Comparison of ENCODE assay signal across 21 cellular contexts in genomic region chr5:31783762-31784161, GRCh38.
"Had no signal": no experiment of that assay in that cellular context is flagged by ENCODE, and none has a peak within 500 bp of the region (broad histone marks: within the 10 kb centered on the region; RNA-seq: fewer than 3 reads in every experiment).

No MANE protein-coding gene starts in this region.

- H3K4me1 Mint-ChIP-seq: activated CD4-positive, alpha-beta memory T cell treated with anti-CD3 and anti-CD28 coated beads, Interleukin-2, amount 10 ng/mL, durations not matched to agents 7 days and 5 days; activated naive CD8-positive, alpha-beta T cell treated with anti-CD3 and anti-CD28 coated beads, Interleukin-2, amount 10 ng/mL, durations not matched to agents 7 days and 5 days; stimulated activated effector memory CD8-positive, alpha-beta T cell treated with anti-CD3 and anti-CD28 coated beads, Interleukin-12 subunit alpha, Interleukin-12 subunit beta, amount 100 ng/mL, for 72 hours; stimulated activated naive CD8-positive, alpha-beta T cell treated with anti-CD3 and anti-CD28 coated beads, Interleukin-15, amount 100 ng/mL, for 72 hours had no signal

- H3K27ac ChIP-seq: pancreas, tibial artery had no signal

- H3K9me3 ChIP-seq: gastrocnemius medialis, pancreas, tibial artery had no signal

- H3K9me3 Mint-ChIP-seq: activated B cell treated with CpG ODN at 0.5 μM for 24 hours; activated CD4-positive, alpha-beta memory T cell treated with anti-CD3 and anti-CD28 coated beads, Interleukin-2, amount 10 ng/mL, durations not matched to agents 7 days and 5 days; activated naive CD4-positive, alpha-beta T cell treated with anti-CD3 and anti-CD28 coated beads for 36 hours; activated naive CD8-positive, alpha-beta T cell treated with anti-CD3 and anti-CD28 coated beads, Interleukin-2, amount 10 ng/mL, durations not matched to agents 7 days and 5 days; activated T-cell treated with anti-CD3 and anti-CD28 coated beads, Interleukin-2, amount 50 U/mL, for 72 hours; natural killer cell; stimulated activated effector memory CD8-positive, alpha-beta T cell treated with anti-CD3 and anti-CD28 coated beads, Interleukin-12 subunit alpha, Interleukin-12 subunit beta, amount 100 ng/mL, for 72 hours; stimulated activated naive CD8-positive, alpha-beta T cell treated with anti-CD3 and anti-CD28 coated beads, Interleukin-15, amount 100 ng/mL, for 72 hours had no signal

- H3K4me1 ChIP-seq: gastrocnemius medialis, pancreas had no signal

- DNase-seq: activated B cell treated with CpG ODN at 0.5 μM for 24 hours; activated CD4-positive, alpha-beta memory T cell treated with anti-CD3 and anti-CD28 coated beads, Interleukin-2, amount 10 ng/mL, durations not matched to agents 7 days and 5 days; activated CD4-positive, alpha-beta T cell treated with anti-CD3 and anti-CD28 coated beads for 4 hours; activated effector memory CD4-positive, alpha-beta T cell treated with Interleukin-2 at 50 U/mL for 16 hours; activated naive CD4-positive, alpha-beta T cell treated with anti-CD3 and anti-CD28 coated beads for 36 hours; activated naive CD8-positive, alpha-beta T cell treated with anti-CD3 and anti-CD28 coated beads, Interleukin-2, amount 10 ng/mL, durations not matched to agents 7 days and 5 days; activated T-cell treated with anti-CD3 and anti-CD28 coated beads, Interleukin-2, amount 50 U/mL, for 72 hours; amniotic stem cell; effector memory CD4-positive, alpha-beta T cell; gastrocnemius medialis; head of caudate nucleus; kidney; midbrain; natural killer cell; pancreas; small intestine; stimulated activated CD4-positive, alpha-beta T cell treated with anti-CD3 and anti-CD28 coated beads, Interleukin-2, amount 100 ng/mL, for 24 hours; stimulated activated naive CD8-positive, alpha-beta T cell treated with anti-CD3 and anti-CD28 coated beads, Interleukin-15, amount 100 ng/mL, for 72 hours; T-helper 1 cell; tibial artery had no signal

- H3K4me3 ChIP-seq: gastrocnemius medialis, pancreas, tibial artery had no signal

- H3K27ac Mint-ChIP-seq: activated B cell treated with CpG ODN at 0.5 μM for 24 hours; activated CD4-positive, alpha-beta memory T cell treated with anti-CD3 and anti-CD28 coated beads, Interleukin-2, amount 10 ng/mL, durations not matched to agents 7 days and 5 days; activated naive CD4-positive, alpha-beta T cell treated with anti-CD3 and anti-CD28 coated beads for 36 hours; activated naive CD8-positive, alpha-beta T cell treated with anti-CD3 and anti-CD28 coated beads, Interleukin-2, amount 10 ng/mL, durations not matched to agents 7 days and 5 days; activated T-cell treated with anti-CD3 and anti-CD28 coated beads, Interleukin-2, amount 50 U/mL, for 72 hours; natural killer cell; stimulated activated effector memory CD8-positive, alpha-beta T cell treated with anti-CD3 and anti-CD28 coated beads, Interleukin-12 subunit alpha, Interleukin-12 subunit beta, amount 100 ng/mL, for 72 hours; stimulated activated naive CD8-positive, alpha-beta T cell treated with anti-CD3 and anti-CD28 coated beads, Interleukin-15, amount 100 ng/mL, for 72 hours had no signal

- H3K27me3 ChIP-seq: gastrocnemius medialis, pancreas, tibial artery had no signal

- H3K36me3 ChIP-seq: gastrocnemius medialis, pancreas, tibial artery had no signal

- H3K36me3 Mint-ChIP-seq: activated naive CD8-positive, alpha-beta T cell treated with anti-CD3 and anti-CD28 coated beads, Interleukin-2, amount 10 ng/mL, durations not matched to agents 7 days and 5 days; natural killer cell; stimulated activated effector memory CD8-positive, alpha-beta T cell treated with anti-CD3 and anti-CD28 coated beads, Interleukin-12 subunit alpha, Interleukin-12 subunit beta, amount 100 ng/mL, for 72 hours had no signal

- H3K4me3 Mint-ChIP-seq: activated B cell treated with CpG ODN at 0.5 μM for 24 hours; activated CD4-positive, alpha-beta memory T cell treated with anti-CD3 and anti-CD28 coated beads, Interleukin-2, amount 10 ng/mL, durations not matched to agents 7 days and 5 days; activated naive CD4-positive, alpha-beta T cell treated with anti-CD3 and anti-CD28 coated beads for 36 hours; activated naive CD8-positive, alpha-beta T cell treated with anti-CD3 and anti-CD28 coated beads, Interleukin-2, amount 10 ng/mL, durations not matched to agents 7 days and 5 days; activated T-cell treated with anti-CD3 and anti-CD28 coated beads, Interleukin-2, amount 50 U/mL, for 72 hours; natural killer cell; stimulated activated effector memory CD8-positive, alpha-beta T cell treated with anti-CD3 and anti-CD28 coated beads, Interleukin-12 subunit alpha, Interleukin-12 subunit beta, amount 100 ng/mL, for 72 hours; stimulated activated naive CD8-positive, alpha-beta T cell treated with anti-CD3 and anti-CD28 coated beads, Interleukin-15, amount 100 ng/mL, for 72 hours had no signal

- H3K27me3 Mint-ChIP-seq: activated CD4-positive, alpha-beta memory T cell treated with anti-CD3 and anti-CD28 coated beads, Interleukin-2, amount 10 ng/mL, durations not matched to agents 7 days and 5 days; activated naive CD8-positive, alpha-beta T cell treated with anti-CD3 and anti-CD28 coated beads, Interleukin-2, amount 10 ng/mL, durations not matched to agents 7 days and 5 days; stimulated activated naive CD8-positive, alpha-beta T cell treated with anti-CD3 and anti-CD28 coated beads, Interleukin-15, amount 100 ng/mL, for 72 hours had no signal
